Comparison of ENCODE assay signal across 20 cellular contexts in genomic region chr1:116382857-116383256, GRCh38. TPM values are rescaled to one million over a fixed set of nuclear protein-coding genes. Genes with fewer than 3 reads are reported as not detected.
DNase-seq lines count a peak whose midpoint lies in the region; ATAC-seq and TF ChIP-seq lines count a peak whose summit lies in the region.
"Had no signal": no experiment of that assay in that cellular context is flagged by ENCODE, and none has a peak within 500 bp of the region (broad histone marks: within the 10 kb centered on the region; RNA-seq: fewer than 3 reads in every experiment).

No MANE protein-coding gene starts in this region.

- intact Hi-C loops in left ventricle myocardium inferior (cut with micrococcal nuclease): no loop called here
- intact Hi-C loops in left cardiac atrium (cut with DNase I): no loop called here
- intact Hi-C loops in upper lobe of right lung (cut with DNase I): no loop called here
- intact Hi-C loops in vagina (cut with DNase I): no loop called here

- H3K9me3 ChIP-seq in left ventricle myocardium inferior (replicated peaks) (no peaks in the 10 kb centered on the region), upper lobe of right lung (no peaks in the 10 kb centered on the region), vagina (no peaks in the 10 kb centered on the region)
- H3K9me3 ChIP-seq: breast epithelium had no signal

- DNase-seq in left ventricle myocardium inferior (no peak), left cardiac atrium (no peak), NCI-H2227 treated with DMSO at 0.1 percent for 48 hours (lab: John Stamatoyannopoulos, UW) (peak; percentile 50), upper lobe of right lung (no peak), vagina (ENCODE audit: extremely low spot score in 2 of 2) (no peak)
- no peak for DNase-seq in effector memory CD8-positive, alpha-beta T cell
- DNase-seq: activated CD4-positive, alpha-beta T cell treated with anti-CD3 and anti-CD28 coated beads, Interleukin-2, amount 50 U/mL, for 4 hours; activated T-cell treated with anti-CD3 and anti-CD28 coated beads, Interleukin-2, amount 50 U/mL, for 1 hour; dermis blood vessel endothelial cell; foreskin fibroblast; hypothalamus; KG1; NCI-H1048; NCI-H2081 treated with DMSO at 0.1 percent for 48 hours; NCI-H526 treated with DMSO at 0.1 percent for 48 hours; stimulated activated CD4-positive, alpha-beta T cell treated with anti-CD3 and anti-CD28 coated beads, Interleukin-2, amount 100 ng/mL, for 48 hours had no signal

- no peaks in the 10 kb centered on the region for H3K27me3 Mint-ChIP-seq in effector memory CD8-positive, alpha-beta T cell
- H3K27me3 Mint-ChIP-seq: natural killer cell treated with Interleukin-12 subunit alpha and Interleukin-12 subunit beta and Interleukin-15 and Interleukin-18, amount 100 ng/mL, for 72 hours had no signal

- no peak for ATAC-seq in left cardiac atrium
- ATAC-seq in effector memory CD8-positive, alpha-beta T cell (replicated peaks): no peak
- no peak for ATAC-seq in upper lobe of right lung
- ATAC-seq in HG02610 (IDR thresholded peaks at IDR 0.05; ENCODE audit: unreplicated experiment): no peak
- ATAC-seq: natural killer cell treated with Interleukin-12 subunit alpha and Interleukin-12 subunit beta and Interleukin-15 and Interleukin-18, amount 100 ng/mL, for 72 hours had no signal

- TF ChIP-seq POLR2A in vagina (IDR thresholded peaks at IDR 0.05): no peak

- H3K4me3 Mint-ChIP-seq in effector memory CD8-positive, alpha-beta T cell: peak overlapping the region in 1 of 2 donors; percentile 33
- H3K4me3 Mint-ChIP-seq: natural killer cell treated with Interleukin-12 subunit alpha and Interleukin-12 subunit beta and Interleukin-15 and Interleukin-18, amount 100 ng/mL, for 72 hours had no signal

- peak overlapping the region; percentile 98 for H3K27ac ChIP-seq in left ventricle myocardium inferior (replicated peaks)
- H3K27ac ChIP-seq in upper lobe of right lung: peak overlapping the region; percentile 9
- no peak overlapping the region for H3K27ac ChIP-seq in vagina
- H3K27ac ChIP-seq: breast epithelium, skin epidermis had no signal

- peaks cover 92% of the 10 kb centered on the region for H3K4me1 ChIP-seq in left ventricle myocardium inferior
- peaks cover 70% of the 10 kb centered on the region for H3K4me1 ChIP-seq in upper lobe of right lung
- H3K4me1 ChIP-seq in vagina: peaks cover 71% of the 10 kb centered on the region

- H3K9me3 Mint-ChIP-seq in effector memory CD8-positive, alpha-beta T cell: no peaks in the 10 kb centered on the region
- H3K9me3 Mint-ChIP-seq: natural killer cell treated with Interleukin-12 subunit alpha and Interleukin-12 subunit beta and Interleukin-15 and Interleukin-18, amount 100 ng/mL, for 72 hours had no signal

- peaks cover 38% of the 10 kb centered on the region for H3K36me3 ChIP-seq in left ventricle myocardium inferior
- peaks cover 44% of the 10 kb centered on the region for H3K36me3 ChIP-seq in upper lobe of right lung
- H3K36me3 ChIP-seq in vagina: peaks cover 0 to 31% of the 10 kb centered on the region in 2 donors

- TF ChIP-seq CTCF in left ventricle myocardium inferior (IDR thresholded peaks at IDR 0.05; ENCODE audit: borderline replicate concordance) (no peak), upper lobe of right lung (IDR thresholded peaks at IDR 0.05) (no peak), vagina (IDR thresholded peaks at IDR 0.05) (no peak)

- H3K27ac Mint-ChIP-seq in effector memory CD8-positive, alpha-beta T cell: peak overlapping the region; percentile 69 to 81

- peaks cover 34 to 55% of the 10 kb centered on the region in 2 donors for H3K4me1 Mint-ChIP-seq in effector memory CD8-positive, alpha-beta T cell (ENCODE audit: low read depth in 2 of 2)

- H3K4me3 ChIP-seq in left ventricle myocardium inferior: peak overlapping the region; percentile 20
- peak overlapping the region; percentile 8 for H3K4me3 ChIP-seq in upper lobe of right lung
- no peak overlapping the region for H3K4me3 ChIP-seq in vagina
- H3K4me3 ChIP-seq: breast epithelium, skin epidermis had no signal

- H3K27me3 ChIP-seq in left ventricle myocardium inferior (ENCODE audit: low read depth) (no peaks in the 10 kb centered on the region), upper lobe of right lung (no peaks in the 10 kb centered on the region), vagina (no peaks in the 10 kb centered on the region)
- H3K27me3 ChIP-seq: breast epithelium had no signal

- H3K36me3 Mint-ChIP-seq in effector memory CD8-positive, alpha-beta T cell (ENCODE audit: insufficient read depth): peaks cover 41% of the 10 kb centered on the region

RNA-seq across cellular contexts. Expression of gene ATP1A1, which starts 9.8 kb away (rescaled TPM):
- total RNA-seq in left ventricle myocardium inferior (230 TPM), left cardiac atrium (100 to 1,000 TPM; 183 to 281 TPM), upper lobe of right lung (628 TPM), vagina (358 TPM)

Comparison
In these comparisons a context has a peak if more than half of its experiments do, and no peak if none do; other contexts are left out.
1. H3K4me3 ChIP-seq: peak in left ventricle myocardium inferior (single experiment) and upper lobe of right lung (single experiment); none in vagina (0 of 2).